In genomic region chr11:117796456-117797428, GRCh38 we compare ENCODE assay signal across 9 cellular contexts. TPM values are rescaled to one million over a fixed set of nuclear protein-coding genes. Genes with fewer than 3 reads are reported as not detected.
DNase-seq lines count a peak whose midpoint lies in the region; ATAC-seq and TF ChIP-seq lines count a peak whose summit lies in the region.
"Had no signal": no experiment of that assay in that cellular context is flagged by ENCODE, and none has a peak within 500 bp of the region (broad histone marks: within the 10 kb centered on the region; RNA-seq: fewer than 3 reads in every experiment).

DSCAML1 (minus strand) TSS chr11:117797216; CDS start chr11:117797079, 137 bp downstream.

- H3K9me3 Mint-ChIP-seq in activated naive CD8-positive, alpha-beta T cell (ENCODE audit: low read depth) = no peaks in the 10 kb centered on the region

- H3K4me3 ChIP-seq in SK-N-SH (ENCODE audit: low read depth in 2 of 2, low read length in 1 of 2) (peak within 1 kb of the TSS in 1 of 2 experiments; percentile 34; a peak in 2 of 4 replicates), iPS-20b (ENCODE audit: low read length) (peak within 1 kb of the TSS; percentile 67)

- no peak within 1 kb of the TSS for H3K27ac Mint-ChIP-seq in activated naive CD8-positive, alpha-beta T cell

- peaks cover 35% of the 10 kb centered on the region for H3K27me3 ChIP-seq in SK-N-SH (ENCODE audit: insufficient read depth)
- H3K27me3 ChIP-seq in iPS-20b (ENCODE audit: insufficient read depth, low read length) = peaks cover 90% of the 10 kb centered on the region

- no peak within 1 kb of the TSS for H3K27ac ChIP-seq in SK-N-SH (ENCODE audit: low read depth in 2 of 2, low read length in 1 of 2)
- no peak within 1 kb of the TSS for H3K27ac ChIP-seq in iPS-20b (ENCODE audit: low read length)

- TF ChIP-seq CTCF in SK-N-SH (IDR thresholded peaks at IDR 0.05) = no peak

- H3K36me3 ChIP-seq in SK-N-SH (replicated peaks in 1 of 2; ENCODE audit: control insufficient read depth in 1 of 2, insufficient read depth in 2 of 2, low read length in 1 of 2) (no peaks in the 10 kb centered on the region), iPS-20b (ENCODE audit: insufficient read depth, low read depth, low read length) (no peaks in the 10 kb centered on the region)

- TF ChIP-seq EP300 in SK-N-SH (IDR thresholded peaks at IDR 0.05; ENCODE audit: borderline replicate concordance in 1 of 2, low read depth in 1 of 2, low read length in 1 of 2) = no peak

- no peaks in the 10 kb centered on the region for H3K36me3 Mint-ChIP-seq in activated naive CD8-positive, alpha-beta T cell

- no peaks in the 10 kb centered on the region for H3K9me3 ChIP-seq in SK-N-SH
- H3K9me3 ChIP-seq in iPS-20b (ENCODE audit: insufficient read depth, low read depth, low read length) = no peaks in the 10 kb centered on the region

- no peaks in the 10 kb centered on the region for H3K9me2 ChIP-seq in SK-N-SH

- WGBS in SK-N-SH (ENCODE audit: low lambda C conversion rate) = 0% methylated on average over 8 of the region's 97 CpGs

- POLR2A ChIA-PET in SK-N-SH (lab: Yijun Ruan, JAX) = no interaction called here

- H3F3A ChIP-seq in SK-N-SH (replicated peaks; ENCODE audit: insufficient read depth) = no peaks in the 10 kb centered on the region

- TF ChIP-seq RAD21 in SK-N-SH (IDR thresholded peaks at IDR 0.05; ENCODE audit: low read length) = no peak

- H3K4me1 Mint-ChIP-seq in activated naive CD8-positive, alpha-beta T cell (ENCODE audit: low read depth) = peaks cover 15% of the 10 kb centered on the region

- no peak within 1 kb of the TSS for H3K9ac ChIP-seq in SK-N-SH
- H3K9ac ChIP-seq in iPS-20b (ENCODE audit: low read depth, low read length) = no peak within 1 kb of the TSS

- H3K27me3 Mint-ChIP-seq in activated naive CD8-positive, alpha-beta T cell = peaks cover 30% of the 10 kb centered on the region

- H3K4me2 ChIP-seq in SK-N-SH = no peak within 1 kb of the TSS

- H4K20me1 ChIP-seq in SK-N-SH (ENCODE audit: insufficient read depth) = no peaks in the 10 kb centered on the region

- H3K4me3 Mint-ChIP-seq in activated naive CD8-positive, alpha-beta T cell = peak within 1 kb of the TSS; percentile 71

- H3K79me2 ChIP-seq in SK-N-SH (ENCODE audit: insufficient read depth) = no peaks in the 10 kb centered on the region

- no peak within 1 kb of the TSS for H2AFZ ChIP-seq in SK-N-SH (ENCODE audit: low read depth)

- H3K4me1 ChIP-seq in SK-N-SH (ENCODE audit: control insufficient read depth in 1 of 2, insufficient read depth in 2 of 2, low read depth in 1 of 2, low read length in 1 of 2) (peaks cover 0 to 14% of the 10 kb centered on the region in 2 experiments; a peak in 1 of 4 replicates), iPS-20b (ENCODE audit: insufficient read depth, low read length) (peaks cover 9% of the 10 kb centered on the region; the same call in 1 of the 2 replicates)

- CTCF ChIA-PET in SK-N-SH (lab: Yijun Ruan, JAX) = interaction anchor here (1.0 to 15.4 kb wide), 7 partner anchors 10 to 371 kb away, joined by 3 to 449 read pairs (median 44); no protein-coding TSS in a partner anchor

- ATAC-seq in SK-N-SH treated with all-trans-retinoic acid at 6 μM for 48 hours = no peak
- no peak for ATAC-seq in HG03521 (IDR thresholded peaks at IDR 0.05; ENCODE audit: unreplicated experiment)

- peak; percentile 87 for DNase-seq in SK-N-SH
- peak; percentile 58 for DNase-seq in stimulated activated CD4-positive, alpha-beta T cell treated with anti-CD3 and anti-CD28 coated beads, Interleukin-4, amount 100 ng/mL, for 1 hour
- no peak for DNase-seq in NCI-H1048 (lab: John Stamatoyannopoulos, UW)
- DNase-seq in A172 (ENCODE audit: low spot score) = no peak

TF ChIP-seq in SK-N-SH, 30 proteins besides CTCF, POLR2A, EP300 and RAD21:
- TF ChIP-seq USF1 (IDR thresholded peaks at IDR 0.05; ENCODE audit: borderline replicate concordance, low read depth) (no peak), MAX (IDR thresholded peaks at IDR 0.05; ENCODE audit: low read depth) (no peak), TCF12 (IDR thresholded peaks at IDR 0.05) (no peak), SIN3A (IDR thresholded peaks at IDR 0.05; ENCODE audit: borderline replicate concordance, low read depth, low read length) (no peak), MXI1 (IDR thresholded peaks at IDR 0.05; ENCODE audit: low read depth, low read length) (no peak), YY1 (IDR thresholded peaks at IDR 0.05; ENCODE audit: low read depth) (no peak), USF2 (IDR thresholded peaks at IDR 0.05; ENCODE audit: borderline replicate concordance, low read depth, low read length) (no peak), TAF1 (IDR thresholded peaks at IDR 0.05; ENCODE audit: borderline replicate concordance, low read depth, low read length) (no peak), ELF1 (IDR thresholded peaks at IDR 0.05) (no peak), SMC3 (IDR thresholded peaks at IDR 0.05; ENCODE audit: low read depth, low read length) (no peak)

TF ChIP-seq in SK-N-SH treated with all-trans-retinoic acid at 6 μM for 48 hours, 23 proteins besides CTCF, POLR2A, EP300 and RAD21:
- TF ChIP-seq PPARA (CRISPR knock-in tag; IDR thresholded peaks at IDR 0.05; ENCODE audit: borderline replicate concordance) (no peak), TSHZ2 (CRISPR knock-in tag; IDR thresholded peaks at IDR 0.05) (no peak), ARNTL (CRISPR knock-in tag; IDR thresholded peaks at IDR 0.05; ENCODE audit: borderline replicate concordance, low read depth) (no peak), ZFP30 (CRISPR knock-in tag; IDR thresholded peaks at IDR 0.05) (no peak), TOX (CRISPR knock-in tag; IDR thresholded peaks at IDR 0.05; ENCODE audit: borderline replicate concordance) (no peak), ZNF70 (CRISPR knock-in tag; IDR thresholded peaks at IDR 0.05) (no peak), CREB5 (CRISPR knock-in tag; IDR thresholded peaks at IDR 0.05; ENCODE audit: low read depth) (no peak), ISL1 (CRISPR knock-in tag; IDR thresholded peaks at IDR 0.05) (no peak), ZFP3 (CRISPR knock-in tag; IDR thresholded peaks at IDR 0.05) (no peak), GLIS3 (CRISPR knock-in tag; IDR thresholded peaks at IDR 0.05) (no peak), OSR1 (CRISPR knock-in tag; IDR thresholded peaks at IDR 0.05) (no peak), ZNF8 (CRISPR knock-in tag; IDR thresholded peaks at IDR 0.05) (no peak), RARB (CRISPR knock-in tag; IDR thresholded peaks at IDR 0.05) (no peak), BACH2 (CRISPR knock-in tag; IDR thresholded peaks at IDR 0.05; ENCODE audit: borderline replicate concordance) (no peak), ZNF565 (CRISPR knock-in tag; conservative IDR thresholded peaks at IDR 0.05; ENCODE audit: low read depth) (no peak)

RNA-seq across cellular contexts. Expression of gene DSCAML1, which starts in this region (rescaled TPM):
- not detected in 2 replicates for polyA plus RNA-seq in SK-N-SH (2012; rRNA removed)
- polyA plus RNA-seq in SK-N-SH (2012; cell fraction: cytosol; rRNA removed) = under 0.01 TPM in 1 of 2 replicates, not detected in the other
- not detected in 2 replicates for polyA plus RNA-seq in SK-N-SH (2012; cell fraction: nucleus; rRNA removed)
- not detected in 2 replicates for total RNA-seq in A172 (2014; rRNA removed; shearing (Covaris generic))
- total RNA-seq: RPMI7951 had no signal

Comparison
In these comparisons a context has a peak if more than half of its experiments do, and no peak if none do; other contexts are left out.
1. Peak in DNase-seq in SK-N-SH; RNA of the gene not detected or under 1 TPM.